ENCODE assay signal across 23 cellular contexts in genomic region chr9:123718188-123718587, GRCh38.
DNase-seq lines count a peak whose midpoint lies in the region; ATAC-seq, FAIRE-seq and TF ChIP-seq lines count a peak whose summit lies in the region.
"Had no signal": no experiment of that assay in that cellular context is flagged by ENCODE, and none has a peak within 500 bp of the region (broad histone marks: within the 10 kb centered on the region; RNA-seq: fewer than 3 reads in every experiment).

No MANE protein-coding gene starts in this region.

- H2AFZ ChIP-seq in K562 (ENCODE audit: low read depth, low read length), result no peak overlapping the region

- no TSS peak for BruUV-seq in K562 (replicated peaks; lab: Mats Ljungman, UMichigan)

- H3K79me2 ChIP-seq in K562 (ENCODE audit: control insufficient read depth, insufficient read depth, low read length), result no peaks in the 10 kb centered on the region

- no peak for TF ChIP-seq EP300 in K562 (IDR thresholded peaks at IDR 0.05; ENCODE audit: low read length)

- H3K27ac ChIP-seq in BLaER1, result peak overlapping the region; percentile 74; the same call in 1 of the 2 replicates
- H3K27ac ChIP-seq in K562 (ENCODE audit: extremely low read depth, low read depth, low read length), result no peak overlapping the region
- no peak overlapping the region for H3K27ac ChIP-seq in uterus
- H3K27ac ChIP-seq: 22Rv1, KMS-11, SJSA1 had no signal

- in situ Hi-C loops in K562 (cut with MboI), result no loop called here

- no peak for TF ChIP-seq RAD21 in K562 (CRISPR knock-in tag; conservative IDR thresholded peaks at IDR 0.05 in 1 of 2, IDR thresholded peaks at IDR 0.05 in 1 of 2)

- H3K4me2 ChIP-seq in BLaER1 (peak overlapping the region; percentile 79), K562 (ENCODE audit: insufficient read depth, low read length) (no peak overlapping the region)
- H3K4me2 ChIP-seq: KMS-11 had no signal

- no peak for FAIRE-seq in K562 (lab: Jason Lieb, UNC)
- FAIRE-seq: GM12891, H1 had no signal

- 100% methylated on average over 1 of the region's 1 CpG for WGBS in K562 (ENCODE audit: insufficient coverage, low coverage, missing lambda C conversion rate)

- CTCF ChIA-PET in K562 (lab: Yijun Ruan, JAX; ENCODE audit: low intra/inter-chr PET ratio), result no interaction called here

- no peak for TF ChIP-seq CTCF in K562 (IDR thresholded peaks at IDR 0.05 in 2 of 3, conservative IDR thresholded peaks at IDR 0.05 in 1 of 3; ENCODE audit: insufficient read depth in 2 of 3, low read depth in 1 of 3, low read length in 3 of 3)
- TF ChIP-seq CTCF in uterus (IDR thresholded peaks at IDR 0.05), result no peak

- H3K4me3 ChIP-seq in BLaER1 (no peak overlapping the region), K562 (no peak overlapping the region), uterus (no peak overlapping the region)
- H3K4me3 ChIP-seq: SJSA1 had no signal

- intact Hi-C loops in K562 (cut with micrococcal nuclease) (no loop called here), uterus (cut with DNase I; ENCODE audit: low total_unique reads) (no loop called here)

- H3K36me3 ChIP-seq in BLaER1 (peaks cover 44% of the 10 kb centered on the region), K562 (ENCODE audit: control insufficient read depth, insufficient read depth, low read length) (no peaks in the 10 kb centered on the region), uterus (no peaks in the 10 kb centered on the region)
- H3K36me3 ChIP-seq: SJSA1 had no signal

- H3K9me3 ChIP-seq in BLaER1 (peaks cover 48% of the 10 kb centered on the region), K562 (replicated peaks; ENCODE audit: control insufficient read depth, insufficient read depth, low read depth, low read length) (no peaks in the 10 kb centered on the region), uterus (no peaks in the 10 kb centered on the region)
- H3K9me3 ChIP-seq: SJSA1 had no signal

- no peak overlapping the region for H3K9ac ChIP-seq in BLaER1
- H3K9ac ChIP-seq in K562 (ENCODE audit: insufficient read depth in 1 of 2, low read depth in 2 of 2, low read length in 2 of 2), result no peak overlapping the region
- H3K9ac ChIP-seq: KMS-11 had no signal

- ATAC-seq in K562, result no peak
- ATAC-seq in GM19395 (IDR thresholded peaks at IDR 0.05; ENCODE audit: unreplicated experiment), result no peak
- no peak for ATAC-seq in GM18517 (IDR thresholded peaks at IDR 0.05; ENCODE audit: unreplicated experiment)
- ATAC-seq: HCT116, Right ventricle myocardium inferior had no signal

- H4K20me1 ChIP-seq in BLaER1 (no peaks in the 10 kb centered on the region), K562 (replicated peaks; ENCODE audit: control insufficient read depth, insufficient read depth, low read length) (no peaks in the 10 kb centered on the region)

- peaks cover 50% of the 10 kb centered on the region for H3K4me1 ChIP-seq in BLaER1
- peaks cover 0 to 9% of the 10 kb centered on the region in 2 experiments; a peak in 3 of 5 replicates for H3K4me1 ChIP-seq in K562 (replicated peaks in 1 of 2; ENCODE audit: control insufficient read depth in 2 of 2, insufficient read depth in 2 of 2, low read length in 2 of 2)
- no peaks in the 10 kb centered on the region for H3K4me1 ChIP-seq in uterus
- H3K4me1 ChIP-seq: SJSA1 had no signal

- H3K27me3 ChIP-seq in BLaER1 (no peaks in the 10 kb centered on the region), K562 (ENCODE audit: control insufficient read depth in 2 of 2, insufficient read depth in 2 of 2, low read length in 2 of 2) (no peaks in the 10 kb centered on the region), uterus (no peaks in the 10 kb centered on the region)
- H3K27me3 ChIP-seq: SJSA1 had no signal

- POLR2A ChIA-PET in K562 (lab: Yijun Ruan, JAX), result interaction anchor here (0.9 to 1.3 kb wide), 3 partner anchors 10 to 27 kb away, joined by 3 to 4 read pairs (median 3); no protein-coding TSS in a partner anchor

- no peaks in the 10 kb centered on the region for H3K9me1 ChIP-seq in K562 (ENCODE audit: control insufficient read depth, insufficient read depth, low read length)

- DNase-seq in DMS 273 (lab: John Stamatoyannopoulos, UW; ENCODE audit: unreplicated experiment), result peak; percentile 5
- no peak for DNase-seq in DMS 273 treated with DMSO at 0.1 percent for 48 hours (lab: John Stamatoyannopoulos, UW)
- peak; percentile 46 for DNase-seq in NCI-H524 treated with DMSO at 0.1 percent for 48 hours (lab: John Stamatoyannopoulos, UW)
- no peak for DNase-seq in K562 (ENCODE audit: extremely low read depth in 1 of 4, low spot score in 3 of 4)
- no peak for DNase-seq in uterus
- DNase-seq: ACHN; C1 segment of cervical spinal cord; CD8-positive, alpha-beta memory T cell; DMS79 treated with DMSO at 0.1 percent for 48 hours; NCI-H187 treated with DMSO at 0.1 percent for 48 hours; NCI-H345; NCI-H526; T1000 had no signal

- TF ChIP-seq POLR2A in K562 (conservative IDR thresholded peaks at IDR 0.05) (no peak), uterus (IDR thresholded peaks at IDR 0.05) (no peak)

TF ChIP-seq in K562, 482 proteins besides CTCF, POLR2A, EP300 and RAD21:
- TF ChIP-seq RFX1 (IDR thresholded peaks at IDR 0.05) (peak; percentile 61), TBP (optimal IDR thresholded peaks at IDR 0.05; ENCODE audit: low read depth, low read length) (no peak), LEF1 (IDR thresholded peaks at IDR 0.05) (no peak)
TF ChIP-seq in K562: peak in this region for 1.

Comparison
In these comparisons a context has a peak if more than half of its experiments do, and no peak if none do; other contexts are left out.
1. DNase-seq: peak in DMS 273 (single experiment) and NCI-H524 treated with DMSO at 0.1 percent for 48 hours (single experiment); none in DMS 273 treated with DMSO at 0.1 percent for 48 hours (single experiment), K562 (0 of 4) and uterus (0 of 2).